Comparison of ENCODE assay signal across 13 cellular contexts in genomic region chr10:121188005-121188404, GRCh38.
DNase-seq lines count a peak whose midpoint lies in the region; ATAC-seq, FAIRE-seq and TF ChIP-seq lines count a peak whose summit lies in the region.
"Had no signal": no experiment of that assay in that cellular context is flagged by ENCODE, and none has a peak within 500 bp of the region (broad histone marks: within the 10 kb centered on the region; RNA-seq: fewer than 3 reads in every experiment).

No MANE protein-coding gene starts in this region.

- H3K27me3 Mint-ChIP-seq in CD14-positive monocyte (ENCODE audit: low read depth in 3 of 3): peaks cover 0 to 7% (median 0%) of the 10 kb centered on the region in 3 donors
- H3K27me3 Mint-ChIP-seq: activated CD4-positive, alpha-beta memory T cell treated with anti-CD3 and anti-CD28 coated beads for 36 hours; activated naive CD4-positive, alpha-beta T cell treated with anti-CD3 and anti-CD28 coated beads, Interleukin-2, amount 50 U/mL, for 24 hours had no signal

- intact Hi-C loops in CD14-positive monocyte (cut with micrococcal nuclease): no loop called here

- no peaks in the 10 kb centered on the region for H3K36me3 Mint-ChIP-seq in CD14-positive monocyte
- H3K36me3 Mint-ChIP-seq: activated CD4-positive, alpha-beta memory T cell treated with anti-CD3 and anti-CD28 coated beads for 36 hours; activated naive CD4-positive, alpha-beta T cell treated with anti-CD3 and anti-CD28 coated beads, Interleukin-2, amount 50 U/mL, for 24 hours had no signal

- CTCF ChIA-PET in GM10248 (lab: Yijun Ruan, JAX): interaction anchor here (1.0 to 1.2 kb wide), 3 partner anchors 12 to 67 kb away, joined by 3 read pairs; no protein-coding TSS in a partner anchor

- peaks cover 0 to 9% (median 2%) of the 10 kb centered on the region in 7 donors for H3K9me3 Mint-ChIP-seq in CD14-positive monocyte
- H3K9me3 Mint-ChIP-seq: activated CD4-positive, alpha-beta memory T cell treated with anti-CD3 and anti-CD28 coated beads for 36 hours; activated naive CD4-positive, alpha-beta T cell treated with anti-CD3 and anti-CD28 coated beads, Interleukin-2, amount 50 U/mL, for 24 hours had no signal

- no peak for ATAC-seq in GM19463 (IDR thresholded peaks at IDR 0.05; ENCODE audit: unreplicated experiment)

- POLR2A ChIA-PET in GM10248 (lab: Yijun Ruan, JAX): no interaction called here

- no peak for FAIRE-seq in D721Med (lab: Jason Lieb, UNC)
- FAIRE-seq: HTR-8/SVneo had no signal

- no peak overlapping the region for H3K4me3 Mint-ChIP-seq in CD14-positive monocyte
- H3K4me3 Mint-ChIP-seq: activated CD4-positive, alpha-beta memory T cell treated with anti-CD3 and anti-CD28 coated beads for 36 hours; activated naive CD4-positive, alpha-beta T cell treated with anti-CD3 and anti-CD28 coated beads, Interleukin-2, amount 50 U/mL, for 24 hours had no signal

- no peak overlapping the region for H3K27ac Mint-ChIP-seq in CD14-positive monocyte
- H3K27ac Mint-ChIP-seq: activated CD4-positive, alpha-beta memory T cell treated with anti-CD3 and anti-CD28 coated beads for 36 hours; activated naive CD4-positive, alpha-beta T cell treated with anti-CD3 and anti-CD28 coated beads, Interleukin-2, amount 50 U/mL, for 24 hours had no signal

- no peak for DNase-seq in D721Med (ENCODE audit: insufficient read length, low spot score)
- DNase-seq in MV-4-11 (lab: John Stamatoyannopoulos, UW): peak; percentile 53
- DNase-seq in globus pallidus (ENCODE audit: low spot score): peak; percentile 84
- DNase-seq in pons (ENCODE audit: low spot score): peak; percentile 86
- DNase-seq in GM10248 (ENCODE audit: extremely low spot score): no peak
- no peak for DNase-seq in CD14-positive monocyte (ENCODE audit: low spot score)
- DNase-seq in COLO668 (lab: John Stamatoyannopoulos, UW; ENCODE audit: unreplicated experiment): no peak
- DNase-seq: activated CD4-positive, alpha-beta memory T cell treated with anti-CD3 and anti-CD28 coated beads for 36 hours; NCI-H2029; T-helper 2 cell had no signal

- H3K4me1 Mint-ChIP-seq in CD14-positive monocyte: no peaks in the 10 kb centered on the region
- H3K4me1 Mint-ChIP-seq: activated naive CD4-positive, alpha-beta T cell treated with anti-CD3 and anti-CD28 coated beads, Interleukin-2, amount 50 U/mL, for 24 hours had no signal

- peak; percentile 18 for TF ChIP-seq CTCF in D721Med (IDR thresholded peaks at IDR 0.05; ENCODE audit: insufficient read depth, missing control alignments)
- no peak for TF ChIP-seq CTCF in GM10248 (IDR thresholded peaks at IDR 0.05; ENCODE audit: control extremely low read depth, extremely low read depth, low read depth, missing control alignments)
- no peak for TF ChIP-seq CTCF in CD14-positive monocyte (IDR thresholded peaks at IDR 0.05)

Comparison
In these comparisons a context has a peak if more than half of its experiments do, and no peak if none do; other contexts are left out.
1. DNase-seq: peak in MV-4-11 (single experiment), globus pallidus (single experiment) and pons (single experiment); none in D721Med (single experiment), GM10248 (single experiment), CD14-positive monocyte (single experiment) and COLO668 (single experiment).